ENCODE assay signal across 31 cellular contexts in the genomic region with DNA sequence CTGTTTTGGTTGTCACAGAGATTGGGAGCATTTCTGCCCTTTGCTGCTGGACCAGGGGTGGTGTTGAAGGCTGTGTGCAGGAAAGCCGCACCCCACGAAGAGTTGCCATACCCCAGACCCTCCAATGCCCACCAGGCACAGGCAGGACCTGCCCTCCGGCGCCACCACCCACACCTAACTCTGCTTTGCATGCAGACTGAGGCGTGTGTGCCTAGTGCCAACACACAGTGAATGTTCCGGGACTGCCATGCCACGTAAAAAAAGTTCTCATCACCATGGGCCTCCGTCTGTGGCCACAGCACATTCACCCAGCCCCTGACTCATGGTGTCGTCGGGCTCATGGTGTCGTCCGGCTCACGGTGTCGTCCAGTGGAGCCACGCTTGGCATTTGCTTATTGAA.
"Had no signal": no experiment of that assay in that cellular context is flagged by ENCODE, and none has a peak within 500 bp of the region (broad histone marks: within the 10 kb centered on the region; RNA-seq: fewer than 3 reads in every experiment).

No MANE protein-coding gene starts in this region.

- H3K9me3 Mint-ChIP-seq: activated B cell treated with CpG ODN at 0.5 μM for 24 hours; activated CD8-positive, alpha-beta T cell treated with anti-CD3 and anti-CD28 coated beads for 36 hours; activated T-cell treated with anti-CD3 and anti-CD28 coated beads, Interleukin-2, amount 50 U/mL, for 4 hours; activated T-helper 17 cell treated with anti-CD3 and anti-CD28 coated beads, Interleukin-2, amount 50 U/mL, for 72 hours; T-helper 2 cell treated with Interferon-gamma antibody and Interleukin-4, amounts not matched to agents 5 μg/mL and 100 μg/mL, for 36 hours had no signal

- H3K27me3 Mint-ChIP-seq: activated CD8-positive, alpha-beta T cell treated with anti-CD3 and anti-CD28 coated beads for 36 hours; activated naive CD8-positive, alpha-beta T cell had no signal

- FAIRE-seq: astrocyte, bronchial epithelial cell, colon had no signal

- DNase-seq: activated B cell treated with CpG ODN at 0.5 μM for 24 hours; activated CD4-positive, alpha-beta T cell treated with anti-CD3 and anti-CD28 coated beads for 48 hours; activated CD4-positive, alpha-beta T cell treated with anti-CD3 and anti-CD28 coated beads, Interleukin-2, amount 50 U/mL, for 1 hour; activated CD4-positive, alpha-beta T cell treated with anti-CD3 and anti-CD28 coated beads, Interleukin-2, amount 50 U/mL, for 48 hours; activated CD8-positive, alpha-beta memory T cell treated with anti-CD3 and anti-CD28 coated beads for 24 hours; activated CD8-positive, alpha-beta T cell treated with anti-CD3 and anti-CD28 coated beads for 36 hours; activated effector memory CD4-positive, alpha-beta T cell treated with Interleukin-2 at 50 U/mL for 16 hours; activated gamma-delta T cell treated with Interleukin-2 at 50 U/mL for 16 hours; activated naive CD4-positive, alpha-beta T cell treated with anti-CD3 and anti-CD28 coated beads, Interleukin-2, amount 50 U/mL, for 16 hours; activated naive CD4-positive, alpha-beta T cell treated with Interleukin-2 at 50 U/mL for 16 hours; activated T-cell treated with anti-CD3 and anti-CD28 coated beads, Interleukin-2, amount 50 U/mL, for 4 hours; amniotic stem cell; anterior cingulate cortex; brain microvascular endothelial cell; caudate nucleus; effector memory CD4-positive, alpha-beta T cell; erythroblast; esophagus squamous epithelium; foreskin melanocyte; T-helper 1 cell; T-helper 17 cell; T1000; WERI-Rb-1 had no signal

- H3K4me1 Mint-ChIP-seq: activated B cell treated with CpG ODN at 0.5 μM for 24 hours; activated T-helper 17 cell treated with anti-CD3 and anti-CD28 coated beads, Interleukin-2, amount 50 U/mL, for 72 hours; T-helper 17 cell had no signal

- H3K36me3 Mint-ChIP-seq: activated naive CD8-positive, alpha-beta T cell had no signal

- H3K4me3 Mint-ChIP-seq: activated B cell treated with CpG ODN at 0.5 μM for 24 hours; activated CD8-positive, alpha-beta T cell treated with anti-CD3 and anti-CD28 coated beads for 36 hours; activated naive CD8-positive, alpha-beta T cell; activated T-cell treated with anti-CD3 and anti-CD28 coated beads, Interleukin-2, amount 50 U/mL, for 4 hours; activated T-helper 17 cell treated with anti-CD3 and anti-CD28 coated beads, Interleukin-2, amount 50 U/mL, for 72 hours; T-helper 17 cell; T-helper 2 cell treated with Interferon-gamma antibody and Interleukin-4, amounts not matched to agents 5 μg/mL and 100 μg/mL, for 36 hours had no signal

- ATAC-seq: activated CD4-positive, CD25-positive, alpha-beta regulatory T cell treated with anti-CD3 and anti-CD28 coated beads, Interleukin-2, amount 50 U/mL, for 24 hours; activated CD8-positive, alpha-beta T cell treated with anti-CD3 and anti-CD28 coated beads for 36 hours; activated T-cell treated with anti-CD3 and anti-CD28 coated beads, Interleukin-2, amount 50 U/mL, for 4 hours; activated T-helper 17 cell treated with anti-CD3 and anti-CD28 coated beads, Interleukin-2, amount 50 U/mL, for 72 hours; gastroesophageal sphincter; T-helper 17 cell had no signal

- H3K27ac Mint-ChIP-seq: activated B cell treated with CpG ODN at 0.5 μM for 24 hours; activated CD8-positive, alpha-beta T cell treated with anti-CD3 and anti-CD28 coated beads for 36 hours; activated naive CD8-positive, alpha-beta T cell; activated T-helper 17 cell treated with anti-CD3 and anti-CD28 coated beads, Interleukin-2, amount 50 U/mL, for 72 hours; T-helper 17 cell; T-helper 2 cell treated with Interferon-gamma antibody and Interleukin-4, amounts not matched to agents 5 μg/mL and 100 μg/mL, for 36 hours had no signal
